Comparison of ENCODE assay signal across 15 cellular contexts in genomic region chr13:27918041-27918917, GRCh38. TPM values are rescaled to one million over a fixed set of nuclear protein-coding genes. Genes with fewer than 3 reads are reported as not detected.
DNase-seq lines count a peak whose midpoint lies in the region; ATAC-seq and TF ChIP-seq lines count a peak whose summit lies in the region.
"Had no signal": no experiment of that assay in that cellular context is flagged by ENCODE, and none has a peak within 500 bp of the region (broad histone marks: within the 10 kb centered on the region; RNA-seq: fewer than 3 reads in every experiment).

No MANE protein-coding gene starts in this region.

- H3K36me3 ChIP-seq in CD4-positive, CD25-positive, alpha-beta regulatory T cell (ENCODE audit: control insufficient read depth, insufficient read depth, low read length): no peaks in the 10 kb centered on the region
- no peaks in the 10 kb centered on the region for H3K36me3 ChIP-seq in naive thymus-derived CD4-positive, alpha-beta T cell (ENCODE audit: control insufficient read depth in 2 of 3, insufficient read depth in 3 of 3, low read length in 3 of 3)
- H3K36me3 ChIP-seq: BLaER1 treated with 17β-estradiol and CSF1 and Interleukin-3, amounts not matched to agents 10 nM and 100 nM; cardiac muscle cell had no signal

- H3K9me3 Mint-ChIP-seq in CD4-positive, CD25-positive, alpha-beta regulatory T cell: peaks cover 0 to 8% (median 0%) of the 10 kb centered on the region in 7 donors
- H3K9me3 Mint-ChIP-seq in brain: peaks cover 0 to 7% (median 0%) of the 10 kb centered on the region in 5 experiments
- peaks cover 0 to 2% (median 0%) of the 10 kb centered on the region in 11 donors for H3K9me3 Mint-ChIP-seq in naive thymus-derived CD4-positive, alpha-beta T cell

- H3K36me3 Mint-ChIP-seq in CD4-positive, CD25-positive, alpha-beta regulatory T cell: no peaks in the 10 kb centered on the region
- no peaks in the 10 kb centered on the region for H3K36me3 Mint-ChIP-seq in brain
- H3K36me3 Mint-ChIP-seq in naive thymus-derived CD4-positive, alpha-beta T cell: peaks cover 0 to 4% (median 0%) of the 10 kb centered on the region in 5 donors

- H3K27me3 Mint-ChIP-seq in CD4-positive, CD25-positive, alpha-beta regulatory T cell: peaks cover 75% of the 10 kb centered on the region
- peaks cover 99% of the 10 kb centered on the region for H3K27me3 Mint-ChIP-seq in brain
- H3K27me3 Mint-ChIP-seq in naive thymus-derived CD4-positive, alpha-beta T cell: peaks cover 72 to 84% (median 76%) of the 10 kb centered on the region in 5 donors

- no peak overlapping the region for H3K27ac ChIP-seq in CD4-positive, CD25-positive, alpha-beta regulatory T cell (ENCODE audit: insufficient read depth, low read length, poor library complexity, severe bottlenecking)
- H3K27ac ChIP-seq in naive thymus-derived CD4-positive, alpha-beta T cell (ENCODE audit: low read depth, low read length): no peak overlapping the region
- H3K27ac ChIP-seq: BLaER1 treated with 17β-estradiol and CSF1 and Interleukin-3, amounts not matched to agents 10 nM and 100 nM; cardiac muscle cell had no signal

- POLR2A ChIA-PET in naive thymus-derived CD4-positive, alpha-beta T cell (lab: Charles Lee): no interaction called here

- no peaks in the 10 kb centered on the region for H3K9me3 ChIP-seq in CD4-positive, CD25-positive, alpha-beta regulatory T cell (ENCODE audit: control insufficient read depth in 2 of 2, low read length in 2 of 2)
- H3K9me3 ChIP-seq in naive thymus-derived CD4-positive, alpha-beta T cell (ENCODE audit: control insufficient read depth in 2 of 3, low read length in 3 of 3): no peaks in the 10 kb centered on the region

- H3K27ac Mint-ChIP-seq in CD4-positive, CD25-positive, alpha-beta regulatory T cell: no peak overlapping the region
- no peak overlapping the region for H3K27ac Mint-ChIP-seq in brain
- peak overlapping the region in 1 of 9 donors; percentile 68 for H3K27ac Mint-ChIP-seq in naive thymus-derived CD4-positive, alpha-beta T cell

- TF ChIP-seq CTCF in GM13977 (IDR thresholded peaks at IDR 0.05; ENCODE audit: extremely low read depth, insufficient read depth, missing control alignments) (no peak), brain (conservative IDR thresholded peaks at IDR 0.05) (no peak)

- in situ Hi-C loops in GM13977 (cut with MboI; ENCODE audit: low pct_unique_long_range_greater_than_20kb, low sequenced_read_pairs, unreplicated experiment): no loop called here

- H3K4me3 ChIP-seq in CD4-positive, CD25-positive, alpha-beta regulatory T cell (ENCODE audit: low read depth, low read length): no peak overlapping the region
- no peak overlapping the region for H3K4me3 ChIP-seq in naive thymus-derived CD4-positive, alpha-beta T cell (ENCODE audit: low read length)
- H3K4me3 ChIP-seq: BLaER1 treated with 17β-estradiol and CSF1 and Interleukin-3, amounts not matched to agents 10 nM and 100 nM; cardiac muscle cell had no signal

- peak overlapping the region in 3 of 4 donors; percentile 22 to 61 (median 50) for H3K4me3 Mint-ChIP-seq in CD4-positive, CD25-positive, alpha-beta regulatory T cell
- peak overlapping the region in 4 of 5 experiments; percentile 6 to 73 (median 51) for H3K4me3 Mint-ChIP-seq in brain
- peak overlapping the region; percentile 7 to 85 (median 64) for H3K4me3 Mint-ChIP-seq in naive thymus-derived CD4-positive, alpha-beta T cell

- intact Hi-C loops in naive thymus-derived CD4-positive, alpha-beta T cell (cut with micrococcal nuclease): no loop called here

- H3K4me1 ChIP-seq in CD4-positive, CD25-positive, alpha-beta regulatory T cell (ENCODE audit: control insufficient read depth, insufficient read depth, low read length, poor library complexity, severe bottlenecking): peaks cover 30% of the 10 kb centered on the region
- H3K4me1 ChIP-seq in naive thymus-derived CD4-positive, alpha-beta T cell (ENCODE audit: control insufficient read depth in 2 of 2, insufficient read depth in 2 of 2, low read length in 2 of 2): peaks cover 0 to 16% of the 10 kb centered on the region in 2 donors

- peaks cover 0 to 35% (median 15%) of the 10 kb centered on the region in 4 donors for H3K4me1 Mint-ChIP-seq in CD4-positive, CD25-positive, alpha-beta regulatory T cell
- H3K4me1 Mint-ChIP-seq in brain: peaks cover 33% of the 10 kb centered on the region
- peaks cover 9 to 39% (median 32%) of the 10 kb centered on the region in 7 donors for H3K4me1 Mint-ChIP-seq in naive thymus-derived CD4-positive, alpha-beta T cell

- CTCF ChIA-PET in naive thymus-derived CD4-positive, alpha-beta T cell (lab: Charles Lee): no interaction called here

- no peak for DNase-seq in CD4-positive, CD25-positive, alpha-beta regulatory T cell
- DNase-seq in GM13977 (ENCODE audit: low spot score) (peak; percentile 20), KG1 (lab: John Stamatoyannopoulos, UW) (no peak), NCI-H2196 (lab: John Stamatoyannopoulos, UW; ENCODE audit: unreplicated experiment) (no peak), NCI-H2081 treated with DMSO at 0.1 percent for 48 hours (lab: John Stamatoyannopoulos, UW) (no peak)
- no peak for DNase-seq in naive thymus-derived CD4-positive, alpha-beta T cell
- DNase-seq: NCI-H146, substantia nigra had no signal

- H3K27me3 ChIP-seq in CD4-positive, CD25-positive, alpha-beta regulatory T cell (ENCODE audit: control insufficient read depth, insufficient read depth, low read length): peaks cover 37% of the 10 kb centered on the region
- H3K27me3 ChIP-seq in naive thymus-derived CD4-positive, alpha-beta T cell (ENCODE audit: control insufficient read depth in 2 of 2, insufficient read depth in 2 of 2, low read length in 2 of 2): peaks cover 6 to 20% of the 10 kb centered on the region in 2 donors

- no peak for ATAC-seq in CD4-positive, CD25-positive, alpha-beta regulatory T cell (ENCODE audit: low read depth in 2 of 2)
- ATAC-seq in naive thymus-derived CD4-positive, alpha-beta T cell: no peak
- no peak for ATAC-seq in GM18517 (IDR thresholded peaks at IDR 0.05; ENCODE audit: unreplicated experiment)

RNA-seq across cellular contexts. Expression of gene PDX1, which starts 1.5 kb away (rescaled TPM):
- total RNA-seq in CD4-positive, CD25-positive, alpha-beta regulatory T cell: not detected
- polyA plus RNA-seq in CD4-positive, CD25-positive, alpha-beta regulatory T cell: not detected
- not detected for polyA plus RNA-seq in brain (ENCODE audit: insufficient read depth, low read depth, low replicate concordance)
- total RNA-seq in naive thymus-derived CD4-positive, alpha-beta T cell: not detected
- polyA plus RNA-seq in naive thymus-derived CD4-positive, alpha-beta T cell: not detected
- total RNA-seq: cardiac muscle cell, lung microvascular endothelial cell, renal cortical epithelial cell had no signal
- polyA plus RNA-seq: cardiac muscle cell, esophagus had no signal

RNA-seq across cellular contexts. Expression of gene CDX2, which starts 50.8 kb away (rescaled TPM):
- total RNA-seq in CD4-positive, CD25-positive, alpha-beta regulatory T cell: not detected
- not detected for polyA plus RNA-seq in CD4-positive, CD25-positive, alpha-beta regulatory T cell
- polyA plus RNA-seq in brain (ENCODE audit: insufficient read depth, low read depth, low replicate concordance): not detected
- total RNA-seq in naive thymus-derived CD4-positive, alpha-beta T cell: not detected
- polyA plus RNA-seq in naive thymus-derived CD4-positive, alpha-beta T cell: not detected
- total RNA-seq: cardiac muscle cell, lung microvascular endothelial cell, renal cortical epithelial cell had no signal
- polyA plus RNA-seq: cardiac muscle cell had no signal
